In genomic region chr19:6249296-6249695, GRCh38 we compare ENCODE assay signal across 19 cellular contexts. TPM values are rescaled to one million over a fixed set of nuclear protein-coding genes. Genes with fewer than 3 reads are reported as not detected.
DNase-seq lines count a peak whose midpoint lies in the region; ATAC-seq and TF ChIP-seq lines count a peak whose summit lies in the region.
"Had no signal": no experiment of that assay in that cellular context is flagged by ENCODE, and none has a peak within 500 bp of the region (broad histone marks: within the 10 kb centered on the region; RNA-seq: fewer than 3 reads in every experiment).

No MANE protein-coding gene starts in this region.

- intact Hi-C loops in activated CD8-positive, alpha-beta T cell treated with anti-CD3 and anti-CD28 coated beads for 36 hours (cut with micrococcal nuclease): no loop called here

- no peaks in the 10 kb centered on the region for H3K9me3 Mint-ChIP-seq in activated CD8-positive, alpha-beta T cell treated with anti-CD3 and anti-CD28 coated beads for 36 hours
- H3K9me3 Mint-ChIP-seq: stimulated activated naive CD8-positive, alpha-beta T cell treated with anti-CD3 and anti-CD28 coated beads, Interleukin-15, amount 100 ng/mL, for 72 hours; T-cell had no signal

- no peak overlapping the region for H3K27ac Mint-ChIP-seq in activated CD8-positive, alpha-beta T cell treated with anti-CD3 and anti-CD28 coated beads for 36 hours
- H3K27ac Mint-ChIP-seq: T-cell had no signal

- no peaks in the 10 kb centered on the region for H3K27me3 Mint-ChIP-seq in activated CD8-positive, alpha-beta T cell treated with anti-CD3 and anti-CD28 coated beads for 36 hours
- H3K27me3 Mint-ChIP-seq: activated naive CD8-positive, alpha-beta T cell; stimulated activated naive CD8-positive, alpha-beta T cell treated with anti-CD3 and anti-CD28 coated beads, Interleukin-15, amount 100 ng/mL, for 72 hours; T-cell had no signal

- CTCF ChIA-PET in activated CD8-positive, alpha-beta T cell treated with anti-CD3 and anti-CD28 coated beads for 36 hours (lab: Charles Lee): no interaction called here

- POLR2A ChIA-PET in activated CD8-positive, alpha-beta T cell treated with anti-CD3 and anti-CD28 coated beads for 36 hours (lab: Charles Lee): no interaction called here

- TF ChIP-seq CTCF in activated CD8-positive, alpha-beta T cell treated with anti-CD3 and anti-CD28 coated beads for 36 hours (IDR thresholded peaks at IDR 0.05): no peak

- peak; percentile 77 for DNase-seq in Ammon's horn (ENCODE audit: low spot score)
- peak; percentile 65 for DNase-seq in RPMI7951 (ENCODE audit: low read depth)
- DNase-seq in foreskin melanocyte: peak; percentile 96
- peak in 29 of 56 donors; percentile 9 to 58 (median 33) for DNase-seq in nucleus accumbens (lab: John Stamatoyannopoulos, UW)
- no peak for DNase-seq in activated CD8-positive, alpha-beta T cell treated with anti-CD3 and anti-CD28 coated beads for 36 hours
- no peak for DNase-seq in A172 (ENCODE audit: low spot score)
- DNase-seq in NCI-H526 (lab: John Stamatoyannopoulos, UW): no peak
- no peak for DNase-seq in COLO668 (lab: John Stamatoyannopoulos, UW; ENCODE audit: unreplicated experiment)
- DNase-seq: activated CD4-positive, CD25-positive, alpha-beta regulatory T cell treated with anti-CD3 and anti-CD28 coated beads, Interleukin-2, amount 50 U/mL, for 72 hours; activated CD8-positive, alpha-beta memory T cell treated with anti-CD3 and anti-CD28 coated beads, Interleukin-2, amount 50 U/mL, for 48 hours; cerebellar nuclear complex; HCEC 1CT; Kasumi-1; NCI-H1436 treated with DMSO at 0.1 percent for 48 hours; NCI-H524; PC-3; stimulated activated naive CD8-positive, alpha-beta T cell treated with anti-CD3 and anti-CD28 coated beads, Interleukin-15, amount 100 ng/mL, for 72 hours; T-cell had no signal

- no peak overlapping the region for H3K4me3 Mint-ChIP-seq in activated CD8-positive, alpha-beta T cell treated with anti-CD3 and anti-CD28 coated beads for 36 hours
- H3K4me3 Mint-ChIP-seq: activated naive CD8-positive, alpha-beta T cell; stimulated activated naive CD8-positive, alpha-beta T cell treated with anti-CD3 and anti-CD28 coated beads, Interleukin-15, amount 100 ng/mL, for 72 hours; T-cell had no signal

- no peak for ATAC-seq in activated CD8-positive, alpha-beta T cell treated with anti-CD3 and anti-CD28 coated beads for 36 hours
- ATAC-seq: stimulated activated naive CD8-positive, alpha-beta T cell treated with anti-CD3 and anti-CD28 coated beads, Interleukin-15, amount 100 ng/mL, for 72 hours; T-cell had no signal

- peaks cover 55% of the 10 kb centered on the region for H3K4me1 Mint-ChIP-seq in activated CD8-positive, alpha-beta T cell treated with anti-CD3 and anti-CD28 coated beads for 36 hours (ENCODE audit: low read depth)

- peaks cover 34% of the 10 kb centered on the region for H3K36me3 Mint-ChIP-seq in activated CD8-positive, alpha-beta T cell treated with anti-CD3 and anti-CD28 coated beads for 36 hours (ENCODE audit: low read depth)

RNA-seq across cellular contexts. Expression of gene MLLT1, which starts 30.5 kb away (rescaled TPM):
- total RNA-seq in RPMI7951 (2014; rRNA removed; shearing (Covaris generic)): 7.8 and 8.8 TPM in 2 replicates
- 10 to 100 TPM; 41.4 to 44.6 TPM for total RNA-seq in activated CD8-positive, alpha-beta T cell treated with anti-CD3 and anti-CD28 coated beads for 36 hours
- 14.4 and 16.1 TPM in 2 replicates for total RNA-seq in A172 (2014; rRNA removed; shearing (Covaris generic))

Comparison
In these comparisons a context has a peak if more than half of its experiments do, and no peak if none do; other contexts are left out.
1. DNase-seq: peak in Ammon's horn (single experiment), RPMI7951 (single experiment), foreskin melanocyte (single experiment) and nucleus accumbens (29 of 56); none in activated CD8-positive, alpha-beta T cell treated with anti-CD3 and anti-CD28 coated beads for 36 hours (single experiment), A172 (single experiment), NCI-H526 (0 of 2) and COLO668 (single experiment).